In genomic region chr10:44028384-44029137, GRCh38 we compare ENCODE assay signal across 20 cellular contexts.
"Had no signal": no experiment of that assay in that cellular context is flagged by ENCODE, and none has a peak within 500 bp of the region (broad histone marks: within the 10 kb centered on the region; RNA-seq: fewer than 3 reads in every experiment).

No MANE protein-coding gene starts in this region.

- H3K27me3 ChIP-seq: esophagus squamous epithelium, gastroesophageal sphincter, left lung, spleen, thyroid gland had no signal

- H3K9me3 ChIP-seq: esophagus squamous epithelium, left lung, suprapubic skin, thyroid gland had no signal

- H3K4me1 ChIP-seq: left lung, thyroid gland had no signal

- H3K9me3 Mint-ChIP-seq: effector memory CD8-positive, alpha-beta T cell; immature natural killer cell; type B pancreatic cell had no signal

- H3K4me1 Mint-ChIP-seq: immature natural killer cell had no signal

- H3K36me3 Mint-ChIP-seq: immature natural killer cell, type B pancreatic cell had no signal

- DNase-seq: caudate nucleus; effector memory CD8-positive, alpha-beta T cell; esophagus squamous epithelium; foreskin fibroblast; immature natural killer cell; mesenchymal stem cell; midbrain; spleen; stimulated activated CD4-positive, alpha-beta T cell treated with anti-CD3 and anti-CD28 coated beads, Interleukin-15, amount 100 ng/mL, for 24 hours; stimulated activated CD4-positive, alpha-beta T cell treated with anti-CD3 and anti-CD28 coated beads, Interleukin-1b, Interleukin-23, amount 100 ng/mL, for 48 hours; stimulated activated CD4-positive, alpha-beta T cell treated with anti-CD3 and anti-CD28 coated beads, Interleukin-4, amount 100 ng/mL, for 24 hours; stimulated activated naive CD4-positive, alpha-beta T cell had no signal

- H3K27me3 Mint-ChIP-seq: type B pancreatic cell had no signal

- H3K27ac Mint-ChIP-seq: effector memory CD8-positive, alpha-beta T cell; immature natural killer cell; type B pancreatic cell had no signal

- ATAC-seq: effector memory CD8-positive, alpha-beta T cell; gastroesophageal sphincter; left lung; sciatic nerve had no signal

- H3K4me3 Mint-ChIP-seq: effector memory CD8-positive, alpha-beta T cell; immature natural killer cell; type B pancreatic cell had no signal

- H3K27ac ChIP-seq: epithelial cell of prostate, esophagus squamous epithelium, gastroesophageal sphincter, left lung, spleen, suprapubic skin, thyroid gland had no signal

- H3K36me3 ChIP-seq: esophagus squamous epithelium, gastroesophageal sphincter, left lung, spleen, suprapubic skin, thyroid gland had no signal

- H3K4me3 ChIP-seq: esophagus squamous epithelium, gastroesophageal sphincter, left lung, lung, spleen, suprapubic skin, thyroid gland had no signal
